ENCODE assay signal across 1 cellular context in the genomic region with DNA sequence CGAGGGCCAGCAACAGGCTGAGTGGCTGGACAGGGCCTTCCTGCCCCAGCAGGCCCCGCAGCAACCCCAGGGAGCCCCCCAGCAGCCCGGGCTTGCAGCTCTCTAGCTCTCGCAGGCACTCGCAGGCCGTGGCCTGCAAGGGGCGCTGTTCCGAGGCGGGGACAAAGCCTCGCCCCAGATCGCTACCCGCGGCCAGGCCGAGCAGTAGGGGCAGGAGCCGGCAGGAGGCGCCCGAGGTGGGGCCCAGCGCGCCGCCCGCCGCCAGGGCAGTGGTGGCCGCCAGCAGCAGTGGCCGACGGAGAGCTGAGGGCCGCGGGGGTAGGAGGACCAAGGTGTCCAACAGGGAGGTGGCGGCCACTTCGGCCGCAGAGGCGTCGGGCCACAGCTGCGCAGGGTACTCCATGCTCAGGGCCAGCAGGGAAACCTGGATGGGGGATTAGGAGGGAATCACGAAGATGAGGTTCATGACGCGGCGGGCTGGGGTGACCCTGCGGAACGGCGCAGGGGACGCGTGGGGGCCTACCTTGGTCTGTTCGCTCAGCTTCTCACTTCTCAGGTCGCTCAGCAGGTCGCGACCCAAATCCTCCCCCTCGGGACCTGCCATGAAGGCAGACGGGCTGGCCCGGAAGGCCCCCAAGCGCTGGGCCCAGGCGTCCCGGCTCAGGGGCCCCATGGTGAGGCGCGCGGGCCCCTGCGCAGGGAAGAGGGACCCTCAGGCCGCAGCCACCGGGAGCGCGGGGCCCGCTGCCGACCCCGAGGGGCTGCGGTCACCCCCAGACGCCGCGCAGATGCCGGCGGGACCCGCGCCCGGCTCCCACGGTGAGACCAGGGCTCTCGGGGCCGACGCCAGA.
A peak's percentile ranks its signal among the peaks of the same experiment; 100 is the strongest.
TF ChIP-seq lines count a peak whose summit lies in the region.

No MANE protein-coding gene starts in this region.

TF ChIP-seq in A549, 52 proteins besides CTCF, POLR2A, EP300 and RAD21 (continued from another document):
- TF ChIP-seq PHF8 (IDR thresholded peaks at IDR 0.05; ENCODE audit: borderline replicate concordance, low read depth) (peak; percentile 87), ZFP36 (IDR thresholded peaks at IDR 0.05; ENCODE audit: borderline replicate concordance, partially characterized antibody) (no peak)
- TF ChIP-seq, protein P1, sequence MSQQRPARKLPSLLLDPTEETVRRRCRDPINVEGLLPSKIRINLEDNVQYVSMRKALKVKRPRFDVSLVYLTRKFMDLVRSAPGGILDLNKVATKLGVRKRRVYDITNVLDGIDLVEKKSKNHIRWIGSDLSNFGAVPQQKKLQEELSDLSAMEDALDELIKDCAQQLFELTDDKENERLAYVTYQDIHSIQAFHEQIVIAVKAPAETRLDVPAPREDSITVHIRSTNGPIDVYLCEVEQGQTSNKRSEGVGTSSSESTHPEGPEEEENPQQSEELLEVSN (IDR thresholded peaks at IDR 0.05; ENCODE audit: borderline replicate concordance, low read depth): peak; percentile 46; the same call in 1 of the 2 replicates
